8 cellular contexts compared by ENCODE assay signal in the genomic region with DNA sequence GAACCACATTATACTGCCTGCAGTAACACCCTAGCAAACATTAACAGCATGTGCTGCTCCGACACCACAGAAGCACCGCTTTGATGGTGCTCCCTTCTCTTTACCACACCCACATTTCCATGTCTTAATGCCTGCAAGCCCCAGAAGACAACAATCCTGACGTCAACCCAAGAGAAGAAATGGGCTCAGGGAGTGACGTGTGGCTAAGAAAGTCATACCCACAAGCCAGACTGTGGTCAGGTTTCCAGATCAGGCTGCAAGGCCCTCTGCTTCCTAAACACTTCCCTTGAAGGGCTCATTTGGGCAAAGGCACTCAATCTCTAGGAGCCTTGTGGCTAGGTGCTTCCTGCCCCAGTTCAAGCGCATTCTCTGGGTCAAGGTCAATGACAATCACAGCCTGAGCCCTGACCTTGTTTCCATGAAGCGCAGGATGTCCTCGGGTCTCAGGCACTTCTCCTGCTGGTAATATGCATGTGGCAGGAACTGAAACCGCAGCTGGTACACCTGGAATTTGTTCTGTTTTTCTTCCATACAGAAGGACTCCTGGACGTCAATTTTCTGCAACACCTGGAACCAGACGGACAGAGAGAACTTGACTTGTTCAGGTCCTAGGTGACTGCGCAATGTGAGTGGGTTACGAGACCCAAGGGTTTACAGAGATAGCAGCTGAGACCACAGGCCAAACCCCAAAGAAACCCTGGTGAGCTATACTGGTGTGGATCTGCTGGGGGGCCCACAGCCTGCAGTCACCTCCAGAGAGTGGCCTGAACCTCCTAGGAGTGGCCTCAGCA.
A peak's percentile ranks its signal among the peaks of the same experiment; 100 is the strongest.
DNase-seq lines count a peak whose midpoint lies in the region; ATAC-seq and TF ChIP-seq lines count a peak whose summit lies in the region.

No MANE protein-coding gene starts in this region.

- in situ Hi-C loops in Caki2 (cut with HindIII; ENCODE audit: low pct_unique_long_range_greater_than_20kb, low sequenced_read_pairs), result loop anchor here (5.0 kb wide), 1 partner anchor 44 kb away; no protein-coding TSS in a partner anchor

- H3K9me3 ChIP-seq in MM.1S (replicated peaks; ENCODE audit: insufficient read depth, low read length) (no peaks in the 10 kb centered on the region), heart left ventricle (no peaks in the 10 kb centered on the region)

- whole genome bisulfite sequencing in heart left ventricle, 4 donors, result 69 to 84% (median 71%) methylated on average over 12 of the region's 12 CpGs

- H3K9ac ChIP-seq in MM.1S (ENCODE audit: low read length), result peak overlapping the region; percentile 91

- H3F3A ChIP-seq in MM.1S (ENCODE audit: insufficient read depth, low read length), result peaks cover 42% of the 10 kb centered on the region

- peaks cover 11% of the 10 kb centered on the region; the same call in 1 of the 2 replicates for H3K79me2 ChIP-seq in MM.1S (ENCODE audit: low read length)

- H3K4me2 ChIP-seq in MM.1S (ENCODE audit: low read depth, low read length), result peak overlapping the region; percentile 92

- TF ChIP-seq CTCF in MM.1S (IDR thresholded peaks at IDR 0.05; ENCODE audit: low read length), result no peak
- no peak for TF ChIP-seq CTCF in heart left ventricle (IDR thresholded peaks at IDR 0.05)

- H2AFZ ChIP-seq in MM.1S (ENCODE audit: low read length), result no peak overlapping the region

- intact Hi-C loops in heart left ventricle (cut with DNase I), result loop anchor here in 5 of 10 donors (5.0 to 10.0 kb wide), 5 partner anchors 34 to 154 kb away; a partner anchor contains a TSS

- peak in 1 of 2 donors; percentile 17 for TF ChIP-seq POLR2A in heart left ventricle (IDR thresholded peaks at IDR 0.05)

- H4K20me1 ChIP-seq in MM.1S (ENCODE audit: insufficient read depth, low read length), result no peaks in the 10 kb centered on the region

- peaks cover 49% of the 10 kb centered on the region for H3K4me1 ChIP-seq in MM.1S (ENCODE audit: low read length)
- peaks cover 19 to 57% (median 45%) of the 10 kb centered on the region in 12 donors for H3K4me1 ChIP-seq in heart left ventricle

- H3K27me3 ChIP-seq in MM.1S (replicated peaks; ENCODE audit: insufficient read depth, low read length) (no peaks in the 10 kb centered on the region), heart left ventricle (no peaks in the 10 kb centered on the region)

- no peaks in the 10 kb centered on the region for H3K9me2 ChIP-seq in MM.1S (replicated peaks; ENCODE audit: insufficient read depth, low read length)

- H3K36me3 ChIP-seq in MM.1S (replicated peaks; ENCODE audit: insufficient read depth, low read length) (peaks cover 13% of the 10 kb centered on the region; the same call in 1 of the 2 replicates), heart left ventricle (peaks cover 0 to 62% (median 48%) of the 10 kb centered on the region in 9 donors)

- H3K27ac ChIP-seq in MM.1S (ENCODE audit: low read length) (peak overlapping the region; percentile 99), heart left ventricle (peak overlapping the region; percentile 72 to 97 (median 85))

- ATAC-seq in heart left ventricle (peak in 2 of 4 donors; percentile 12 to 24), GM19035 (IDR thresholded peaks at IDR 0.05; ENCODE audit: unreplicated experiment) (no peak)

- H3K4me3 ChIP-seq in MM.1S (ENCODE audit: low read length), result no peak overlapping the region
- no peak overlapping the region for H3K4me3 ChIP-seq in heart left ventricle

- peak; percentile 57 for DNase-seq in Caki2 (ENCODE audit: low read depth)
- DNase-seq in MM.1S, result peak; percentile 72
- DNase-seq in activated T-cell treated with anti-CD3 and anti-CD28 coated beads, Interleukin-2, amount 50 U/mL, for 48 hours, result peak; percentile 73 to 74
- DNase-seq in heart left ventricle, result peak in 2 of 5 donors; percentile 37 to 43
- DNase-seq in stimulated activated CD8-positive, alpha-beta memory T cell treated with anti-CD3 and anti-CD28 coated beads, Interleukin-12 subunit alpha, Interleukin-12 subunit beta, amount 100 ng/mL, for 1 hour (ENCODE audit: low read depth), result peak; percentile 47
- no peak for DNase-seq in NCI-H2029 treated with DMSO at 0.1 percent for 48 hours (lab: John Stamatoyannopoulos, UW)
- no peak for DNase-seq in DMS53 treated with DMSO at 0.1 percent for 48 hours (lab: John Stamatoyannopoulos, UW; ENCODE audit: unreplicated experiment)

Comparison
In these comparisons a context has a peak if more than half of its experiments do, and no peak if none do; other contexts are left out.
1. DNase-seq: peak in Caki2 (single experiment), MM.1S (single experiment), activated T-cell treated with anti-CD3 and anti-CD28 coated beads, Interleukin-2, amount 50 U/mL, for 48 hours (2 of 2) and stimulated activated CD8-positive, alpha-beta memory T cell treated with anti-CD3 and anti-CD28 coated beads, Interleukin-12 subunit alpha, Interleukin-12 subunit beta, amount 100 ng/mL, for 1 hour (single experiment); none in NCI-H2029 treated with DMSO at 0.1 percent for 48 hours (single experiment) and DMS53 treated with DMSO at 0.1 percent for 48 hours (single experiment).